Comparison of ENCODE assay signal across 1 cellular context in genomic region chr9:93132287-93132927, GRCh38.
TF ChIP-seq lines count a peak whose summit lies in the region.

No MANE protein-coding gene starts in this region.

TF ChIP-seq in GM12878, 131 proteins besides CTCF, POLR2A, EP300 and RAD21:
- TF ChIP-seq HDGF (IDR thresholded peaks at IDR 0.05) (0 out of 2 replicates have a peak, but pooled peaks have one; percentile 24), SUPT20H (IDR thresholded peaks at IDR 0.05; ENCODE audit: borderline replicate concordance, control insufficient read depth, low read depth, low read length) (no peak)
